Comparison of ENCODE assay signal across 8 cellular contexts in the genomic region with DNA sequence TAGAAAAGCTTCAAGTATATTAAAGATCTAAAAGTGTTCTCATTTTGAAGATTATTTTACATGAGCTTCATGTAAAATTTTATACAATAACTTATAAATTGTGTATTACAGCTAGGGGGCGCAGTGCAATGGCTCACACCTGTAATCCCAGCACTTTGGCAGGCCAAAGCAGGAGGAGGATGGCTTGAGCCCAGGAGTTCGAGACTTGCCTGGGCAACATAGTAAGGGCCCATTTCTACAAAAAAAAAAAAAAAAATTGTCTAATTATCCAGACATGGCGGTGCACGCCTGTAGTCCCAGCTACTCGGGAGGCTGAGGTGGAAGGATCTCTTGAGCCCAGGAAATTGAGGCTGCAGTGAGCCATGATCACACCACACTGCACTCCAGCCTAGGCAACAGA. TPM values are rescaled to one million over a fixed set of nuclear protein-coding genes. Genes with fewer than 3 reads are reported as not detected.
DNase-seq lines count a peak whose midpoint lies in the region; ATAC-seq and TF ChIP-seq lines count a peak whose summit lies in the region.

No MANE protein-coding gene starts in this region.

- ATAC-seq in effector memory CD8-positive, alpha-beta T cell (replicated peaks), result no peak
- ATAC-seq in GM21367 (IDR thresholded peaks at IDR 0.05; ENCODE audit: unreplicated experiment) (no peak), GM18519 (IDR thresholded peaks at IDR 0.05; ENCODE audit: low FRiP score, unreplicated experiment) (no peak), GM21390 (IDR thresholded peaks at IDR 0.05; ENCODE audit: unreplicated experiment) (no peak)

- no peaks in the 10 kb centered on the region for H3K36me3 ChIP-seq in neural cell (ENCODE audit: insufficient read depth, low read length)

- no peak overlapping the region for H3K4me2 ChIP-seq in neural cell (ENCODE audit: low read length)

- no peak overlapping the region for H3K27ac ChIP-seq in neural cell (ENCODE audit: low read length)

- no peaks in the 10 kb centered on the region for H3K27me3 Mint-ChIP-seq in Calu3 (ENCODE audit: unreplicated experiment)
- no peaks in the 10 kb centered on the region for H3K27me3 Mint-ChIP-seq in effector memory CD8-positive, alpha-beta T cell

- no peak overlapping the region for H3K27ac Mint-ChIP-seq in Calu3 (ENCODE audit: unreplicated experiment)
- H3K27ac Mint-ChIP-seq in effector memory CD8-positive, alpha-beta T cell, result peak overlapping the region; percentile 62 to 91

- no peak for TF ChIP-seq RAD21 in neural cell (conservative IDR thresholded peaks at IDR 0.05)

- no TSS peak for BruUV-seq in Calu3 (replicated peaks; lab: Mats Ljungman, UMichigan)

- H3K4me1 Mint-ChIP-seq in Calu3 (ENCODE audit: low read depth, unreplicated experiment), result no peaks in the 10 kb centered on the region
- peaks cover 20 to 36% of the 10 kb centered on the region in 2 donors for H3K4me1 Mint-ChIP-seq in effector memory CD8-positive, alpha-beta T cell (ENCODE audit: low read depth in 2 of 2)

- no peak overlapping the region for H3K4me3 Mint-ChIP-seq in Calu3 (ENCODE audit: low read depth, unreplicated experiment)
- peak overlapping the region; percentile 76 to 80 for H3K4me3 Mint-ChIP-seq in effector memory CD8-positive, alpha-beta T cell

- DNase-seq in Calu3 (peak; percentile 53), HFF-Myc (ENCODE audit: extremely low read depth, low read depth) (no peak), UCSD-AML1 (lab: John Stamatoyannopoulos, UW; ENCODE audit: unreplicated experiment) (peak; percentile 10)
- DNase-seq in effector memory CD8-positive, alpha-beta T cell, result peak; percentile 20 to 27 (median 22)

- H3K9ac ChIP-seq in neural cell (ENCODE audit: low read length), result no peak overlapping the region

- H3K36me3 Mint-ChIP-seq in Calu3 (ENCODE audit: insufficient read depth, unreplicated experiment), result peaks cover 16% of the 10 kb centered on the region
- peaks cover 68% of the 10 kb centered on the region for H3K36me3 Mint-ChIP-seq in effector memory CD8-positive, alpha-beta T cell (ENCODE audit: insufficient read depth)

- CTCF ChIA-PET in Calu3 (lab: Charles Lee), result interaction anchor here (0.7 to 1.3 kb wide), 8 partner anchors 11 to 146 kb away, joined by 3 to 8 read pairs (median 4); a partner anchor contains a TSS

- H3K4me3 ChIP-seq in HFF-Myc (replicated peaks; ENCODE audit: low read depth, low read length) (no peak overlapping the region), neural cell (ENCODE audit: low read length) (no peak overlapping the region)

- TF ChIP-seq EP300 in neural cell (conservative IDR thresholded peaks at IDR 0.05; ENCODE audit: poor library complexity, severe bottlenecking), result no peak

- no peak overlapping the region for H2AFZ ChIP-seq in neural cell (ENCODE audit: low read depth, low read length)

- no peaks in the 10 kb centered on the region for H3K9me3 ChIP-seq in neural cell (ENCODE audit: low read length)

- H3F3A ChIP-seq in neural cell (ENCODE audit: insufficient read depth, low read length, poor library complexity, severe bottlenecking), result no peaks in the 10 kb centered on the region

- TF ChIP-seq CTCF in Calu3 (IDR thresholded peaks at IDR 0.05; ENCODE audit: unreplicated experiment), result peak; percentile 55
- TF ChIP-seq CTCF in HFF-Myc (IDR thresholded peaks at IDR 0.05; ENCODE audit: low read depth, low read length, missing control alignments), result peak; percentile 65
- peak; percentile 58 for TF ChIP-seq CTCF in neural cell (IDR thresholded peaks at IDR 0.05; ENCODE audit: poor library complexity, severe bottlenecking)

- no peaks in the 10 kb centered on the region for H3K9me2 ChIP-seq in neural cell (ENCODE audit: insufficient read depth, low read length)

- intact Hi-C loops in Calu3 (cut with micrococcal nuclease; ENCODE audit: unreplicated experiment), result loop anchor here (2.0 kb wide), 2 partner anchors 61 to 137 kb away; no protein-coding TSS in a partner anchor

- H3K9me3 Mint-ChIP-seq in Calu3 (ENCODE audit: low read depth, unreplicated experiment), result no peaks in the 10 kb centered on the region
- H3K9me3 Mint-ChIP-seq in effector memory CD8-positive, alpha-beta T cell, result no peaks in the 10 kb centered on the region

- H3K79me2 ChIP-seq in neural cell (replicated peaks; ENCODE audit: insufficient read depth, low read length), result no peaks in the 10 kb centered on the region

- H4K20me1 ChIP-seq in neural cell (ENCODE audit: insufficient read depth), result no peaks in the 10 kb centered on the region

- H3K27me3 ChIP-seq in neural cell (ENCODE audit: insufficient read depth, low read depth, low read length), result no peaks in the 10 kb centered on the region

TF ChIP-seq in neural cell, 6 proteins besides CTCF, POLR2A, EP300 and RAD21:
- TF ChIP-seq SMC3 (conservative IDR thresholded peaks at IDR 0.05; ENCODE audit: poor library complexity), result peak; percentile 61
- TF ChIP-seq, protein P1, sequence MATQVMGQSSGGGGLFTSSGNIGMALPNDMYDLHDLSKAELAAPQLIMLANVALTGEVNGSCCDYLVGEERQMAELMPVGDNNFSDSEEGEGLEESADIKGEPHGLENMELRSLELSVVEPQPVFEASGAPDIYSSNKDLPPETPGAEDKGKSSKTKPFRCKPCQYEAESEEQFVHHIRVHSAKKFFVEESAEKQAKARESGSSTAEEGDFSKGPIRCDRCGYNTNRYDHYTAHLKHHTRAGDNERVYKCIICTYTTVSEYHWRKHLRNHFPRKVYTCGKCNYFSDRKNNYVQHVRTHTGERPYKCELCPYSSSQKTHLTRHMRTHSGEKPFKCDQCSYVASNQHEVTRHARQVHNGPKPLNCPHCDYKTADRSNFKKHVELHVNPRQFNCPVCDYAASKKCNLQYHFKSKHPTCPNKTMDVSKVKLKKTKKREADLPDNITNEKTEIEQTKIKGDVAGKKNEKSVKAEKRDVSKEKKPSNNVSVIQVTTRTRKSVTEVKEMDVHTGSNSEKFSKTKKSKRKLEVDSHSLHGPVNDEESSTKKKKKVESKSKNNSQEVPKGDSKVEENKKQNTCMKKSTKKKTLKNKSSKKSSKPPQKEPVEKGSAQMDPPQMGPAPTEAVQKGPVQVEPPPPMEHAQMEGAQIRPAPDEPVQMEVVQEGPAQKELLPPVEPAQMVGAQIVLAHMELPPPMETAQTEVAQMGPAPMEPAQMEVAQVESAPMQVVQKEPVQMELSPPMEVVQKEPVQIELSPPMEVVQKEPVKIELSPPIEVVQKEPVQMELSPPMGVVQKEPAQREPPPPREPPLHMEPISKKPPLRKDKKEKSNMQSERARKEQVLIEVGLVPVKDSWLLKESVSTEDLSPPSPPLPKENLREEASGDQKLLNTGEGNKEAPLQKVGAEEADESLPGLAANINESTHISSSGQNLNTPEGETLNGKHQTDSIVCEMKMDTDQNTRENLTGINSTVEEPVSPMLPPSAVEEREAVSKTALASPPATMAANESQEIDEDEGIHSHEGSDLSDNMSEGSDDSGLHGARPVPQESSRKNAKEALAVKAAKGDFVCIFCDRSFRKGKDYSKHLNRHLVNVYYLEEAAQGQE (IDR thresholded peaks at IDR 0.05; ENCODE audit: borderline replicate concordance), result no peak

RNA-seq across cellular contexts. Expression of a gene that starts 16.6 kb away (rescaled TPM):
- 34.1 and 38.6 TPM in 2 replicates for total RNA-seq in Calu3 (2022)
- 39.3 and 44.8 TPM in 2 replicates for polyA plus RNA-seq in neural cell
- polyA minus RNA-seq in neural cell, result 43.1 and 47.7 TPM in 2 replicates
